8 cellular contexts compared by ENCODE assay signal in genomic region chr4:99811850-99812249, GRCh38. TPM values are rescaled to one million over a fixed set of nuclear protein-coding genes. Genes with fewer than 3 reads are reported as not detected.
A peak's percentile ranks its signal among the peaks of the same experiment; 100 is the strongest.
DNase-seq lines count a peak whose midpoint lies in the region; ATAC-seq and TF ChIP-seq lines count a peak whose summit lies in the region.

No MANE protein-coding gene starts in this region.

- no peak overlapping the region for H3K27ac Mint-ChIP-seq in chondrocyte (ENCODE audit: unreplicated experiment)
- no peak overlapping the region for H3K27ac Mint-ChIP-seq in neural crest cell (ENCODE audit: unreplicated experiment)

- no peaks in the 10 kb centered on the region for H3K9me3 Mint-ChIP-seq in chondrocyte (ENCODE audit: low read depth)
- no peaks in the 10 kb centered on the region for H3K9me3 Mint-ChIP-seq in neural crest cell

- H3K36me3 Mint-ChIP-seq in chondrocyte (ENCODE audit: low read depth) (no peaks in the 10 kb centered on the region), neural crest cell (ENCODE audit: low read depth) (no peaks in the 10 kb centered on the region)

- ATAC-seq in HG02678 (IDR thresholded peaks at IDR 0.05; ENCODE audit: unreplicated experiment) (no peak), HG02981 (IDR thresholded peaks at IDR 0.05; ENCODE audit: unreplicated experiment) (no peak)

- H3K27me3 Mint-ChIP-seq in chondrocyte (ENCODE audit: low read depth) (peaks cover 28% of the 10 kb centered on the region), neural crest cell (ENCODE audit: low read depth) (no peaks in the 10 kb centered on the region)

- H3K9ac ChIP-seq in SK-N-MC (ENCODE audit: insufficient read length) = no peak overlapping the region

- CTCF ChIA-PET in BJ (lab: Yijun Ruan, JAX) (interaction anchor here (0.6 to 1.8 kb wide), 13 partner anchors 9 to 251 kb away, joined by 3 to 9 read pairs (median 3); partner anchors contain the start of gene LAMTOR3), HEK293 (lab: Yijun Ruan, JAX) (interaction anchor here (0.7 to 1.6 kb wide), 13 partner anchors 11 to 363 kb away, joined by 3 to 5 read pairs (median 3); partner anchors contain the start of gene TRMT10A)

- peaks cover 1% of the 10 kb centered on the region; the same call in 1 of the 2 replicates for H3K27me3 ChIP-seq in BJ (ENCODE audit: control insufficient read depth, insufficient read depth, low read length)

- TF ChIP-seq CTCF in BJ (IDR thresholded peaks at IDR 0.05; ENCODE audit: insufficient read depth, low read depth, low read length) = peak; percentile 48
- TF ChIP-seq CTCF in HEK293 (tag by site-specific recombination; IDR thresholded peaks at IDR 0.05) = no peak
- peak; percentile 68 for TF ChIP-seq CTCF in chondrocyte (IDR thresholded peaks at IDR 0.05)
- peak; percentile 69 for TF ChIP-seq CTCF in neural crest cell (conservative IDR thresholded peaks at IDR 0.05)

- DNase-seq in BJ (ENCODE audit: low read depth) (no peak), SK-N-MC (ENCODE audit: low read depth, low spot score) (peak; percentile 10), chondrocyte (ENCODE audit: low spot score) (no peak), neural crest cell (ENCODE audit: low read depth, low spot score) (no peak), T1000 (lab: John Stamatoyannopoulos, UW) (no peak)

- H3K36me3 ChIP-seq in BJ (ENCODE audit: control insufficient read depth, insufficient read depth, low read length) (no peaks in the 10 kb centered on the region), HEK293 (ENCODE audit: control insufficient read depth in 2 of 2, insufficient read depth in 1 of 2, low read length in 2 of 2) (no peaks in the 10 kb centered on the region), SK-N-MC (ENCODE audit: insufficient read depth, low read length) (no peaks in the 10 kb centered on the region)

- no peak overlapping the region for H3K4me3 Mint-ChIP-seq in chondrocyte (ENCODE audit: unreplicated experiment)
- no peak overlapping the region for H3K4me3 Mint-ChIP-seq in neural crest cell

- POLR2A ChIA-PET in BJ (lab: Charles Lee) = no interaction called here
- POLR2A ChIA-PET in HEK293 (lab: Yijun Ruan, JAX) = interaction anchor here (0.7 kb wide), 1 partner anchor 249 kb away, joined by 4 read pairs; the partner anchor contains the start of gene TRMT10A

- no peak overlapping the region for H3K27ac ChIP-seq in HEK293 (ENCODE audit: extremely low read depth, low read depth, low read length)
- no peak overlapping the region for H3K27ac ChIP-seq in SK-N-MC

- H3K4me1 ChIP-seq in HEK293 (ENCODE audit: control insufficient read depth, insufficient read depth, low read length) = no peaks in the 10 kb centered on the region

- H3K4me3 ChIP-seq in BJ (ENCODE audit: low read depth, low read length) = no peak overlapping the region
- no peak overlapping the region for H3K4me3 ChIP-seq in HEK293 (ENCODE audit: low read depth, low read length)
- H3K4me3 ChIP-seq in SK-N-MC = no peak overlapping the region

- H3K9me3 ChIP-seq in HEK293 (ENCODE audit: control insufficient read depth, insufficient read depth, low read depth, low read length) (no peaks in the 10 kb centered on the region), SK-N-MC (ENCODE audit: low read depth, low read length) (no peaks in the 10 kb centered on the region)

- H3K4me1 Mint-ChIP-seq in chondrocyte (ENCODE audit: low read depth) (no peaks in the 10 kb centered on the region), neural crest cell (peaks cover 3% of the 10 kb centered on the region)

TF ChIP-seq in HEK293, 187 proteins besides CTCF, POLR2A, EP300 and RAD21:
- TF ChIP-seq ZNF366 (tag by site-specific recombination; conservative IDR thresholded peaks at IDR 0.05) (no peak), ZNF654 (tag by site-specific recombination; IDR thresholded peaks at IDR 0.05; ENCODE audit: low read depth) (peak; percentile 16; the same call in 1 of the 2 replicates), OVOL3 (tag by site-specific recombination; IDR thresholded peaks at IDR 0.05) (no peak)
TF ChIP-seq in HEK293: peak in this region for 1.

RNA-seq across cellular contexts. Expression of gene DAPP1, which starts 4.8 kb away (rescaled TPM):
- polyA plus RNA-seq in BJ (2011; rRNA removed) = not detected in 2 replicates
- polyA minus RNA-seq in BJ (2011; rRNA and poly(A)+ RNA removed) = not detected in 2 replicates
- total RNA-seq in chondrocyte (not detected in 3 replicates), neural crest cell (not detected in 2 replicates)
